16 cellular contexts compared by ENCODE assay signal in the genomic region with DNA sequence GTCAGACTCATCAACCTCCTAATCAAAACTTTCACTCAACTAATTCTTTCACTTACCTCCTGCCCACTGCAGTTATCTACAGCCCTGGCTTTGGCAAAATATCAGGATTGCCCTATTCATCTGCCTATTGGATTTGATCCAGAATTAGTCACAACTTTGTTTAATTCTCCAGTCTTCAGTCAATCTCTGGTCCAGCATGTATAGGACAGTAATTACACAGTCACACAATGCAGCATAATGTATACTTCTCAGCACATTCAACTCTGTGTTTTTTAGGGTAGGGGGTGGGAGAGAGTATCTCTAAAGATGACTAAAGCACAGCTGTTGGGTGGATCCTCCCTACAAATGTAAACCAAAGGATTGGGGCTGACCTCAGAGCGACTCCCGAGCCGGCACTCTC. TPM values are rescaled to one million over a fixed set of nuclear protein-coding genes. Genes with fewer than 3 reads are reported as not detected.
DNase-seq lines count a peak whose midpoint lies in the region; ATAC-seq, FAIRE-seq and TF ChIP-seq lines count a peak whose summit lies in the region.
"Had no signal": no experiment of that assay in that cellular context is flagged by ENCODE, and none has a peak within 500 bp of the region (broad histone marks: within the 10 kb centered on the region; RNA-seq: fewer than 3 reads in every experiment).

No MANE protein-coding gene starts in this region.

- no peaks in the 10 kb centered on the region for H3K27me3 ChIP-seq in breast epithelium
- no peaks in the 10 kb centered on the region for H3K27me3 ChIP-seq in SJSA1 (replicated peaks)
- H3K27me3 ChIP-seq: left lung had no signal

- no peak for TF ChIP-seq POLR2A in breast epithelium (IDR thresholded peaks at IDR 0.05)

- no peak for TF ChIP-seq CTCF in MCF 10A (IDR thresholded peaks at IDR 0.05; ENCODE audit: unreplicated experiment)
- no peak for TF ChIP-seq CTCF in breast epithelium (IDR thresholded peaks at IDR 0.05)
- TF ChIP-seq CTCF in fibroblast of mammary gland (conservative IDR thresholded peaks at IDR 0.05; ENCODE audit: control insufficient read depth, insufficient read depth, low read depth, low read length), result no peak

- peaks cover 17% of the 10 kb centered on the region for H3K4me1 Mint-ChIP-seq in MCF 10A (ENCODE audit: insufficient read depth, unreplicated experiment)
- H3K4me1 Mint-ChIP-seq in activated CD8-positive, alpha-beta T cell treated with anti-CD3 and anti-CD28 coated beads, Interleukin-2, amount 10 ng/mL, durations not matched to agents 7 days and 5 days (ENCODE audit: low read depth), result no peaks in the 10 kb centered on the region
- H3K4me1 Mint-ChIP-seq: IgD-negative memory B cell; stimulated activated naive CD8-positive, alpha-beta T cell treated with anti-CD3 and anti-CD28 coated beads, Interleukin-15, amount 100 ng/mL, for 72 hours had no signal

- no peak overlapping the region for H3K27ac Mint-ChIP-seq in MCF 10A (ENCODE audit: low read depth, unreplicated experiment)
- no peak overlapping the region for H3K27ac Mint-ChIP-seq in activated CD8-positive, alpha-beta T cell treated with anti-CD3 and anti-CD28 coated beads, Interleukin-2, amount 10 ng/mL, durations not matched to agents 7 days and 5 days
- H3K27ac Mint-ChIP-seq: activated CD4-positive, alpha-beta memory T cell treated with anti-CD3 and anti-CD28 coated beads for 36 hours; activated T-helper 1 cell treated with anti-CD3 and anti-CD28 coated beads, Interleukin-12 subunit alpha, Interleukin-12 subunit beta, Interleukin-2, Interleukin-4 antibody, amounts not matched to agents 30 ng/mL and 10 ng/mL and 1 ng/mL, durations not matched to agents 14 hours and 24 hours and 36 hours; dendritic cell treated with granulocyte-macrophage colony-stimulating factor and Interleukin-4, amounts not matched to agents 40 ng/mL and 50 ng/mL, for 4 days; IgD-negative memory B cell; stimulated activated naive CD8-positive, alpha-beta T cell treated with anti-CD3 and anti-CD28 coated beads, Interleukin-15, amount 100 ng/mL, for 72 hours had no signal

- H3K4me1 ChIP-seq in breast epithelium (no peaks in the 10 kb centered on the region), SJSA1 (replicated peaks) (peaks cover 26% of the 10 kb centered on the region)
- H3K4me1 ChIP-seq: left lung had no signal

- no peaks in the 10 kb centered on the region for H3K9me3 Mint-ChIP-seq in MCF 10A (ENCODE audit: unreplicated experiment)
- H3K9me3 Mint-ChIP-seq in activated CD8-positive, alpha-beta T cell treated with anti-CD3 and anti-CD28 coated beads, Interleukin-2, amount 10 ng/mL, durations not matched to agents 7 days and 5 days (ENCODE audit: insufficient read depth), result no peaks in the 10 kb centered on the region
- H3K9me3 Mint-ChIP-seq: activated CD4-positive, alpha-beta memory T cell treated with anti-CD3 and anti-CD28 coated beads for 36 hours; activated T-helper 1 cell treated with anti-CD3 and anti-CD28 coated beads, Interleukin-12 subunit alpha, Interleukin-12 subunit beta, Interleukin-2, Interleukin-4 antibody, amounts not matched to agents 30 ng/mL and 10 ng/mL and 1 ng/mL, durations not matched to agents 14 hours and 24 hours and 36 hours; dendritic cell treated with granulocyte-macrophage colony-stimulating factor and Interleukin-4, amounts not matched to agents 40 ng/mL and 50 ng/mL, for 4 days; IgD-negative memory B cell; stimulated activated naive CD8-positive, alpha-beta T cell treated with anti-CD3 and anti-CD28 coated beads, Interleukin-15, amount 100 ng/mL, for 72 hours had no signal

- no TSS peak for BruUV-seq in MCF 10A (replicated peaks; lab: Mats Ljungman, UMichigan)

- FAIRE-seq in urothelium cell line (lab: Jason Lieb, UNC), result peak; percentile 74

- H3K4me3 ChIP-seq in breast epithelium (no peak overlapping the region), SJSA1 (no peak overlapping the region), fibroblast of mammary gland (ENCODE audit: control insufficient read depth, low read depth, low read length) (no peak overlapping the region)
- H3K4me3 ChIP-seq: left lung had no signal

- POLR2A ChIA-PET in MCF 10A (lab: Yijun Ruan, JAX), result no interaction called here
- POLR2A ChIA-PET in activated CD8-positive, alpha-beta T cell treated with anti-CD3 and anti-CD28 coated beads, Interleukin-2, amount 10 ng/mL, durations not matched to agents 7 days and 5 days (lab: Charles Lee), result no interaction called here

- no peaks in the 10 kb centered on the region for H3K27me3 Mint-ChIP-seq in MCF 10A (ENCODE audit: insufficient read depth, unreplicated experiment)
- peaks cover 20% of the 10 kb centered on the region for H3K27me3 Mint-ChIP-seq in activated CD8-positive, alpha-beta T cell treated with anti-CD3 and anti-CD28 coated beads, Interleukin-2, amount 10 ng/mL, durations not matched to agents 7 days and 5 days (ENCODE audit: low read depth)
- H3K27me3 Mint-ChIP-seq: IgD-negative memory B cell had no signal

- no peak overlapping the region for H3K4me3 Mint-ChIP-seq in MCF 10A (ENCODE audit: unreplicated experiment)
- no peak overlapping the region for H3K4me3 Mint-ChIP-seq in activated CD8-positive, alpha-beta T cell treated with anti-CD3 and anti-CD28 coated beads, Interleukin-2, amount 10 ng/mL, durations not matched to agents 7 days and 5 days
- H3K4me3 Mint-ChIP-seq: activated CD4-positive, alpha-beta memory T cell treated with anti-CD3 and anti-CD28 coated beads for 36 hours; activated T-helper 1 cell treated with anti-CD3 and anti-CD28 coated beads, Interleukin-12 subunit alpha, Interleukin-12 subunit beta, Interleukin-2, Interleukin-4 antibody, amounts not matched to agents 30 ng/mL and 10 ng/mL and 1 ng/mL, durations not matched to agents 14 hours and 24 hours and 36 hours; dendritic cell treated with granulocyte-macrophage colony-stimulating factor and Interleukin-4, amounts not matched to agents 40 ng/mL and 50 ng/mL, for 4 days; IgD-negative memory B cell; stimulated activated naive CD8-positive, alpha-beta T cell treated with anti-CD3 and anti-CD28 coated beads, Interleukin-15, amount 100 ng/mL, for 72 hours had no signal

- intact Hi-C loops in MCF 10A (cut with micrococcal nuclease) (no loop called here), breast epithelium (cut with DNase I; ENCODE audit: low total_unique reads) (no loop called here)

- CTCF ChIA-PET in MCF 10A (lab: Yijun Ruan, JAX), result no interaction called here
- CTCF ChIA-PET in activated CD8-positive, alpha-beta T cell treated with anti-CD3 and anti-CD28 coated beads, Interleukin-2, amount 10 ng/mL, durations not matched to agents 7 days and 5 days (lab: Charles Lee), result no interaction called here

- H3K36me3 ChIP-seq in breast epithelium, result no peaks in the 10 kb centered on the region
- H3K36me3 ChIP-seq in SJSA1, result no peaks in the 10 kb centered on the region
- H3K36me3 ChIP-seq: left lung had no signal

- no peaks in the 10 kb centered on the region for H3K36me3 Mint-ChIP-seq in MCF 10A (ENCODE audit: insufficient read depth, unreplicated experiment)
- H3K36me3 Mint-ChIP-seq in activated CD8-positive, alpha-beta T cell treated with anti-CD3 and anti-CD28 coated beads, Interleukin-2, amount 10 ng/mL, durations not matched to agents 7 days and 5 days (ENCODE audit: low read depth), result no peaks in the 10 kb centered on the region
- H3K36me3 Mint-ChIP-seq: activated CD4-positive, alpha-beta memory T cell treated with anti-CD3 and anti-CD28 coated beads for 36 hours; IgD-negative memory B cell had no signal

- H3K9me3 ChIP-seq in breast epithelium (no peaks in the 10 kb centered on the region), SJSA1 (replicated peaks) (no peaks in the 10 kb centered on the region)
- H3K9me3 ChIP-seq: left lung had no signal

- DNase-seq in MCF 10A (ENCODE audit: unreplicated experiment) (peak; percentile 81), breast epithelium (ENCODE audit: low spot score in 2 of 2) (no peak), SJSA1 (ENCODE audit: low read depth in 1 of 2, low spot score in 2 of 2) (peak; percentile 47 to 67), fibroblast of mammary gland (ENCODE audit: low read depth) (peak; percentile 79), urothelium cell line (ENCODE audit: low spot score) (peak; percentile 52), Kasumi-1 (lab: John Stamatoyannopoulos, UW) (no peak)
- DNase-seq in activated CD8-positive, alpha-beta T cell treated with anti-CD3 and anti-CD28 coated beads, Interleukin-2, amount 10 ng/mL, durations not matched to agents 7 days and 5 days, result no peak
- DNase-seq: activated CD4-positive, alpha-beta memory T cell treated with anti-CD3 and anti-CD28 coated beads for 36 hours; amygdala; Caco-2; left lung; stimulated activated naive CD8-positive, alpha-beta T cell treated with anti-CD3 and anti-CD28 coated beads, Interleukin-15, amount 100 ng/mL, for 72 hours had no signal

- ATAC-seq in HG03095 (IDR thresholded peaks at IDR 0.05; ENCODE audit: unreplicated experiment), result no peak
- no peak for ATAC-seq in activated CD8-positive, alpha-beta T cell treated with anti-CD3 and anti-CD28 coated beads, Interleukin-2, amount 10 ng/mL, durations not matched to agents 7 days and 5 days
- ATAC-seq: left lung; stimulated activated naive CD8-positive, alpha-beta T cell treated with anti-CD3 and anti-CD28 coated beads, Interleukin-15, amount 100 ng/mL, for 72 hours had no signal

- H3K27ac ChIP-seq in breast epithelium (no peak overlapping the region), SJSA1 (no peak overlapping the region)
- H3K27ac ChIP-seq: left lung had no signal

RNA-seq across cellular contexts. Expression of gene NRP1, which starts 17.7 kb away (rescaled TPM):
- total RNA-seq in MCF 10A (2022) (66.6 and 117 TPM in 2 replicates), breast epithelium (10 to 100 TPM; 50.8 to 76.0 (median 74.7) TPM)
- 63.0 and 85.9 TPM in 2 replicates for total RNA-seq in SJSA1 (2014; rRNA removed; shearing (Covaris generic))
- total RNA-seq in activated CD8-positive, alpha-beta T cell treated with anti-CD3 and anti-CD28 coated beads, Interleukin-2, amount 10 ng/mL, durations not matched to agents 7 days and 5 days, result under 1 TPM; 0.11 to 0.23 TPM

Comparison
In these comparisons a context has a peak if more than half of its experiments do, and no peak if none do; other contexts are left out.
1. DNase-seq: peak in MCF 10A (single experiment), SJSA1 (2 of 2), fibroblast of mammary gland (single experiment) and urothelium cell line (single experiment); none in breast epithelium (0 of 2), Kasumi-1 (0 of 2) and activated CD8-positive, alpha-beta T cell treated with anti-CD3 and anti-CD28 coated beads, Interleukin-2, amount 10 ng/mL, durations not matched to agents 7 days and 5 days (single experiment).
2. RNA of gene NRP1, which starts 17.7 kb away (total RNA-seq): 63.0 to 85.9 TPM in SJSA1, 50.8 to 76.0 TPM in breast epithelium and 66.6 to 117 TPM in MCF 10A; 0.11 to 0.23 TPM in activated CD8-positive, alpha-beta T cell treated with anti-CD3 and anti-CD28 coated beads, Interleukin-2, amount 10 ng/mL, durations not matched to agents 7 days and 5 days; every median in the first group is over 10 times any median in the second.